In genomic region chr5:167945542-167946384, GRCh38 we compare ENCODE assay signal across 7 cellular contexts.
A peak's percentile ranks its signal among the peaks of the same experiment; 100 is the strongest.
DNase-seq lines count a peak whose midpoint lies in the region; ATAC-seq and TF ChIP-seq lines count a peak whose summit lies in the region.

No MANE protein-coding gene starts in this region.

- CTCF ChIA-PET in IMR-90 (lab: Yijun Ruan, JAX), result no interaction called here
- CTCF ChIA-PET in CD4-positive, alpha-beta memory T cell (lab: Charles Lee; ENCODE audit: partially characterized antibody), result no interaction called here

- H3K18ac ChIP-seq in IMR-90 (ENCODE audit: low read depth, low read length), result peak overlapping the region; percentile 99

- ATAC-seq in IMR-90 (ENCODE audit: low read depth) (peak; percentile 92), aorta (ENCODE audit: low FRiP score) (peak; percentile 64), GM19455 (IDR thresholded peaks at IDR 0.05; ENCODE audit: unreplicated experiment) (no peak)

- H2AFZ ChIP-seq in IMR-90 (replicated peaks; ENCODE audit: low read length, poor library complexity), result peak overlapping the region; percentile 84

- in situ Hi-C loops in IMR-90 (cut with MboI; ENCODE audit: low sequenced_read_pairs), result loop anchor here (10.0 kb wide), 1 partner anchor 221 kb away; no protein-coding TSS in a partner anchor

- no TSS peak for BruUV-seq in IMR-90 (replicated peaks; lab: Mats Ljungman, UMichigan)

- peaks cover 6% of the 10 kb centered on the region; the same call in 1 of the 2 replicates for H3K9me1 ChIP-seq in IMR-90 (ENCODE audit: insufficient read depth, low read length)

- dilution Hi-C loops in IMR-90 (cut with HindIII; ENCODE audit: low sequenced_read_pairs, unreplicated experiment), result no loop called here

- H3K27ac ChIP-seq in IMR-90 (ENCODE audit: insufficient read depth, low read length) (peak overlapping the region; percentile 91), aorta (ENCODE audit: low read depth in 1 of 2, low read length in 2 of 2) (peak overlapping the region; percentile 40 to 96)
- H3K27ac ChIP-seq in CD4-positive, alpha-beta memory T cell (ENCODE audit: low read depth, low read length), result no peak overlapping the region

- H3K36me3 ChIP-seq in IMR-90 (ENCODE audit: control insufficient read depth, insufficient read depth, low read length) (no peaks in the 10 kb centered on the region), aorta (ENCODE audit: control insufficient read depth in 1 of 2, insufficient read depth in 2 of 2, low read length in 1 of 2) (no peaks in the 10 kb centered on the region)
- no peaks in the 10 kb centered on the region for H3K36me3 ChIP-seq in CD4-positive, alpha-beta memory T cell (ENCODE audit: insufficient read depth, low read length)

- no peaks in the 10 kb centered on the region for H3K36me3 Mint-ChIP-seq in mesothelial cell of epicardium
- no peaks in the 10 kb centered on the region for H3K36me3 Mint-ChIP-seq in CD4-positive, alpha-beta memory T cell

- H3K9me3 Mint-ChIP-seq in mesothelial cell of epicardium, result no peaks in the 10 kb centered on the region
- H3K9me3 Mint-ChIP-seq in CD4-positive, alpha-beta memory T cell, result peaks cover 0 to 3% (median 0%) of the 10 kb centered on the region in 8 donors

- H2BK120ac ChIP-seq in IMR-90 (ENCODE audit: low read depth, low read length), result peak overlapping the region; percentile 97

- peak; percentile 98 for DNase-seq in IMR-90
- peak; percentile 40 for DNase-seq in dedifferentiated amniotic fluid mesenchymal stem cell (ENCODE audit: extremely low spot score)
- DNase-seq in mesothelial cell of epicardium (ENCODE audit: low spot score in 2 of 2, unreplicated experiment in 2 of 2), result peak in 1 of 2 experiments; percentile 45
- DNase-seq in aorta, result peak; percentile 50 to 75
- no peak for DNase-seq in CD4-positive, alpha-beta memory T cell
- no peak for DNase-seq in activated naive CD4-positive, alpha-beta T cell treated with anti-CD3 and anti-CD28 coated beads, Interleukin-2, amount 50 U/mL, for 16 hours

- H4K5ac ChIP-seq in IMR-90 (ENCODE audit: low read depth, low read length), result peak overlapping the region; percentile 86

- H2BK15ac ChIP-seq in IMR-90 (ENCODE audit: low read depth, low read length), result peak overlapping the region; percentile 76; the same call in 2 of the 3 replicates

- 7% methylated on average over 4 of the region's 14 CpGs; no CpG with 5 or more reads in 1 of the 2 experiments for WGBS in IMR-90 (ENCODE audit: extremely low coverage in 2 of 2, insufficient read length in 1 of 2), 2 experiments
- WGBS in aorta, 2 donors, result 4 to 11% methylated on average over 14 of the region's 14 CpGs

- H2AK5ac ChIP-seq in IMR-90 (ENCODE audit: low read depth, low read length), result peak overlapping the region; percentile 92

- H3K56ac ChIP-seq in IMR-90 (ENCODE audit: extremely low read depth, insufficient read depth, low read length), result peak overlapping the region; percentile 92

- intact Hi-C loops in IMR-90 (cut with micrococcal nuclease), result loop anchor here (1.0 to 5.0 kb wide), 2 partner anchors 223 to 246 kb away; no protein-coding TSS in a partner anchor
- intact Hi-C loops in aorta (cut with DNase I), result loop anchor here in 1 of 2 donors (5.0 kb wide), 1 partner anchor 93 kb away; no protein-coding TSS in a partner anchor
- intact Hi-C loops in CD4-positive, alpha-beta memory T cell (cut with micrococcal nuclease), result no loop called here

- H3K9ac ChIP-seq in IMR-90 (ENCODE audit: low read depth, low read length), result peak overlapping the region; percentile 58

- TF ChIP-seq POLR2A in IMR-90 (IDR thresholded peaks at IDR 0.05; ENCODE audit: low read depth, low read length), result peak; percentile 47; the same call in 1 of the 2 replicates

- no peaks in the 10 kb centered on the region for H3K27me3 Mint-ChIP-seq in mesothelial cell of epicardium (ENCODE audit: low read depth)
- peaks cover 0 to 2% of the 10 kb centered on the region in 2 donors for H3K27me3 Mint-ChIP-seq in CD4-positive, alpha-beta memory T cell

- no peaks in the 10 kb centered on the region for H3K79me1 ChIP-seq in IMR-90 (ENCODE audit: low read depth in 1 of 2, low read length in 2 of 2)

- TF ChIP-seq RAD21 in IMR-90 (IDR thresholded peaks at IDR 0.05; ENCODE audit: low read length), result no peak

- peak overlapping the region; percentile 96 for H2BK5ac ChIP-seq in IMR-90 (ENCODE audit: low read depth, low read length, poor library complexity, severe bottlenecking)

- H3K14ac ChIP-seq in IMR-90 (replicated peaks; ENCODE audit: low read depth, low read length), result peak overlapping the region; percentile 88

- H3K4me1 ChIP-seq in IMR-90 (ENCODE audit: control insufficient read depth, insufficient read depth, low read length) (peaks cover 15% of the 10 kb centered on the region), aorta (ENCODE audit: control insufficient read depth in 1 of 2, insufficient read depth in 2 of 2, low read length in 2 of 2) (peaks cover 0 to 3% of the 10 kb centered on the region in 2 donors)
- H3K4me1 ChIP-seq in CD4-positive, alpha-beta memory T cell (ENCODE audit: insufficient read depth, low read length), result no peaks in the 10 kb centered on the region

- H3K27ac Mint-ChIP-seq in mesothelial cell of epicardium, result peak overlapping the region; percentile 90
- H3K27ac Mint-ChIP-seq in CD4-positive, alpha-beta memory T cell, result no peak overlapping the region

- H3K4me2 ChIP-seq in IMR-90 (ENCODE audit: low read depth, low read length), result peak overlapping the region; percentile 43

- peaks cover 75% of the 10 kb centered on the region for H3K4me1 Mint-ChIP-seq in mesothelial cell of epicardium
- no peaks in the 10 kb centered on the region for H3K4me1 Mint-ChIP-seq in CD4-positive, alpha-beta memory T cell

- H2AK9ac ChIP-seq in IMR-90 (replicated peaks; ENCODE audit: low read depth, low read length, poor library complexity), result peak overlapping the region; percentile 63

- H2BK20ac ChIP-seq in IMR-90 (ENCODE audit: low read depth, low read length), result peak overlapping the region; percentile 96

- TF ChIP-seq CTCF in IMR-90 (conservative IDR thresholded peaks at IDR 0.05; ENCODE audit: low read depth, low read length), result no peak
- TF ChIP-seq CTCF in mesothelial cell of epicardium (IDR thresholded peaks at IDR 0.05; ENCODE audit: unreplicated experiment), result no peak

- H3K4me3 ChIP-seq in IMR-90 (ENCODE audit: insufficient read depth, low read depth, low read length) (no peak overlapping the region), aorta (ENCODE audit: low read length in 2 of 2) (no peak overlapping the region)
- no peak overlapping the region for H3K4me3 ChIP-seq in CD4-positive, alpha-beta memory T cell (ENCODE audit: low read length in 2 of 2)

- peak overlapping the region; percentile 96 for H4K91ac ChIP-seq in IMR-90 (ENCODE audit: insufficient read depth, low read depth, low read length)

- POLR2A ChIA-PET in IMR-90 (lab: Charles Lee; ENCODE audit: unreplicated experiment), result interaction anchor here (0.5 kb wide), 1 partner anchor 101 kb away, joined by 14 read pairs; no protein-coding TSS in a partner anchor
- POLR2A ChIA-PET in CD4-positive, alpha-beta memory T cell (lab: Charles Lee; ENCODE audit: partially characterized antibody), result no interaction called here

- H3K4me3 Mint-ChIP-seq in mesothelial cell of epicardium, result no peak overlapping the region
- H3K4me3 Mint-ChIP-seq in CD4-positive, alpha-beta memory T cell, result no peak overlapping the region

- H4K20me1 ChIP-seq in IMR-90 (ENCODE audit: insufficient read depth, low read length), result no peaks in the 10 kb centered on the region

- H3K23ac ChIP-seq in IMR-90 (ENCODE audit: low read depth, low read length), result peak overlapping the region; percentile 94

- peak overlapping the region; percentile 88 to 93 for H4K8ac ChIP-seq in IMR-90 (ENCODE audit: low read depth in 2 of 2, low read length in 2 of 2)

- peak overlapping the region; percentile 98 for H3K4ac ChIP-seq in IMR-90 (ENCODE audit: low read depth, low read length)

- no peaks in the 10 kb centered on the region for H3K27me3 ChIP-seq in IMR-90 (ENCODE audit: control insufficient read depth, insufficient read depth, low read length)
- H3K27me3 ChIP-seq in aorta (ENCODE audit: control insufficient read depth in 1 of 2, insufficient read depth in 2 of 2, low read length in 1 of 2), result no peaks in the 10 kb centered on the region
- H3K27me3 ChIP-seq in CD4-positive, alpha-beta memory T cell (ENCODE audit: insufficient read depth, low read length), result no peaks in the 10 kb centered on the region

- H3K9me3 ChIP-seq in IMR-90 (ENCODE audit: control insufficient read depth, insufficient read depth, low read length) (no peaks in the 10 kb centered on the region), aorta (ENCODE audit: control insufficient read depth, low read length) (no peaks in the 10 kb centered on the region)
- no peaks in the 10 kb centered on the region for H3K9me3 ChIP-seq in CD4-positive, alpha-beta memory T cell (ENCODE audit: control insufficient read depth in 1 of 2, low read length in 2 of 2)

TF ChIP-seq in IMR-90, 13 proteins besides CTCF, POLR2A, EP300 and RAD21:
- TF ChIP-seq SMC3 (IDR thresholded peaks at IDR 0.05; ENCODE audit: low read depth, low read length), result no peak
- peak; percentile 45; the same call in 1 of the 2 replicates for TF ChIP-seq FOS (IDR thresholded peaks at IDR 0.05; ENCODE audit: low read depth, low read length)
- TF ChIP-seq NFE2L2 (IDR thresholded peaks at IDR 0.05; ENCODE audit: low read depth, low read length), result no peak
- TF ChIP-seq RCOR1 (IDR thresholded peaks at IDR 0.05; ENCODE audit: insufficient replicate concordance, low read length), result no peak
- no peak for TF ChIP-seq MAZ (IDR thresholded peaks at IDR 0.05; ENCODE audit: borderline replicate concordance, low read depth, low read length)
- TF ChIP-seq MXI1 (IDR thresholded peaks at IDR 0.05; ENCODE audit: borderline replicate concordance, low read depth, low read length), result no peak
- no peak; the same call in 1 of the 2 replicates for TF ChIP-seq BHLHE40 (IDR thresholded peaks at IDR 0.05; ENCODE audit: low read depth, low read length)
- TF ChIP-seq ELK1 (IDR thresholded peaks at IDR 0.05; ENCODE audit: borderline replicate concordance, low read depth, low read length), result no peak
- TF ChIP-seq CEBPB (IDR thresholded peaks at IDR 0.05; ENCODE audit: low read depth, low read length), result peak; percentile 74
TF ChIP-seq in IMR-90: peak in this region for 2.

Comparison
In these comparisons a context has a peak if more than half of its experiments do, and no peak if none do; other contexts are left out.
1. DNase-seq: peak in IMR-90 (single experiment), dedifferentiated amniotic fluid mesenchymal stem cell (single experiment) and aorta (2 of 2); none in CD4-positive, alpha-beta memory T cell (0 of 5) and activated naive CD4-positive, alpha-beta T cell treated with anti-CD3 and anti-CD28 coated beads, Interleukin-2, amount 50 U/mL, for 16 hours (single experiment).